ENCODE assay signal across 8 cellular contexts in genomic region chr20:33862709-33863403, GRCh38. TPM values are rescaled to one million over a fixed set of nuclear protein-coding genes. Genes with fewer than 3 reads are reported as not detected.
DNase-seq lines count a peak whose midpoint lies in the region; ATAC-seq and TF ChIP-seq lines count a peak whose summit lies in the region.

No MANE protein-coding gene starts in this region.

- peaks cover 23% of the 10 kb centered on the region for H3K4me1 Mint-ChIP-seq in endothelial cell (ENCODE audit: unreplicated experiment)

- intact Hi-C loops in mucosa of descending colon (cut with DNase I, micrococcal nuclease): loop anchor here (5.0 to 10.0 kb wide), 2 partner anchors 212 to 264 kb away; no protein-coding TSS in a partner anchor
- intact Hi-C loops in testis (cut with DNase I; ENCODE audit: low total_unique reads): loop anchor here (10.0 kb wide), 1 partner anchor 212 kb away; no protein-coding TSS in a partner anchor

- no peaks in the 10 kb centered on the region for H3K36me3 ChIP-seq in mucosa of descending colon (ENCODE audit: low read depth)
- no peaks in the 10 kb centered on the region for H3K36me3 ChIP-seq in testis (ENCODE audit: low read depth, missing control alignments)

- H3K27ac Mint-ChIP-seq in endothelial cell (ENCODE audit: unreplicated experiment): no peak overlapping the region

- no peak for TF ChIP-seq POLR2A in NB4 (IDR thresholded peaks at IDR 0.05; ENCODE audit: extremely low read depth, insufficient read length)
- no peak for TF ChIP-seq POLR2A in testis (IDR thresholded peaks at IDR 0.05)

- ATAC-seq in mucosa of descending colon (peak; percentile 62), HG03097 (IDR thresholded peaks at IDR 0.05; ENCODE audit: low FRiP score, unreplicated experiment) (no peak)

- no peaks in the 10 kb centered on the region for H3K9me3 Mint-ChIP-seq in endothelial cell (ENCODE audit: unreplicated experiment)

- H3K9me3 ChIP-seq in mucosa of descending colon: no peaks in the 10 kb centered on the region
- H3K9me3 ChIP-seq in testis: no peaks in the 10 kb centered on the region

- peak; percentile 87 for TF ChIP-seq CTCF in NB4 (IDR thresholded peaks at IDR 0.05; ENCODE audit: low read depth, low read length)
- TF ChIP-seq CTCF in endothelial cell (IDR thresholded peaks at IDR 0.05; ENCODE audit: unreplicated experiment): peak; percentile 73
- TF ChIP-seq CTCF in mucosa of descending colon (IDR thresholded peaks at IDR 0.05): peak; percentile 59
- peak in 2 of 3 experiments; percentile 71 to 77 for TF ChIP-seq CTCF in testis (IDR thresholded peaks at IDR 0.05)

- H3K4me3 ChIP-seq in NB4 (ENCODE audit: low read depth, low read length) (no peak overlapping the region), mucosa of descending colon (no peak overlapping the region), testis (peak overlapping the region; percentile 5 to 37)

- 18 to 43% methylated on average over 7 to 32 of the region's 32 CpGs for WGBS in testis, 2 donors

- H3K4me1 ChIP-seq in mucosa of descending colon (ENCODE audit: low read depth) (peaks cover 6% of the 10 kb centered on the region), testis (peaks cover 11% of the 10 kb centered on the region)

- peaks cover 12% of the 10 kb centered on the region for H3K36me3 Mint-ChIP-seq in endothelial cell (ENCODE audit: low read depth, unreplicated experiment)

- H3K27ac ChIP-seq in testis: no peak overlapping the region

- H3K4me3 Mint-ChIP-seq in endothelial cell (ENCODE audit: unreplicated experiment): no peak overlapping the region

- DNase-seq in NCI-H345 (lab: John Stamatoyannopoulos, UW) (peak; percentile 25), NCI-H345 treated with DMSO at 0.1 percent for 48 hours (lab: John Stamatoyannopoulos, UW; ENCODE audit: unreplicated experiment) (no peak), NB4 (ENCODE audit: low read depth) (peak; percentile 51), endothelial cell (ENCODE audit: low spot score) (peak; percentile 69), mucosa of descending colon (peak in 2 of 3 donors; percentile 62 to 71), testis (peak; percentile 75)
- DNase-seq in activated CD4-positive, alpha-beta T cell treated with anti-CD3 and anti-CD28 coated beads, Interleukin-2, amount 50 U/mL, for 4 hours: peak; percentile 18 to 24

- no peaks in the 10 kb centered on the region for H3K27me3 ChIP-seq in testis

- peaks cover 19% of the 10 kb centered on the region for H3K27me3 Mint-ChIP-seq in endothelial cell (ENCODE audit: unreplicated experiment)

RNA-seq across cellular contexts. Expression of gene CHMP4B, which starts 51.7 kb away (rescaled TPM):
- total RNA-seq in endothelial cell (ENCODE audit: unreplicated experiment): 117 TPM
- total RNA-seq in mucosa of descending colon: 100 to 1,000 TPM; 167 to 230 (median 184) TPM
- total RNA-seq in testis: 100 to 1,000 TPM in 1 of 2 donors, 10 to 100 TPM in 1; 98.3 to 102 TPM
- 114 TPM for polyA plus RNA-seq in testis (ENCODE audit: insufficient read depth, low read depth, low replicate concordance)

Comparison
In these comparisons a context has a peak if more than half of its experiments do, and no peak if none do; other contexts are left out.
1. H3K4me3 ChIP-seq: peak in testis (2 of 2); none in NB4 (single experiment) and mucosa of descending colon (single experiment).
2. Peak in every context shown above with its lines, with median percentiles within 50 percentile points of each other: CTCF ChIP-seq.